In the genomic region with DNA sequence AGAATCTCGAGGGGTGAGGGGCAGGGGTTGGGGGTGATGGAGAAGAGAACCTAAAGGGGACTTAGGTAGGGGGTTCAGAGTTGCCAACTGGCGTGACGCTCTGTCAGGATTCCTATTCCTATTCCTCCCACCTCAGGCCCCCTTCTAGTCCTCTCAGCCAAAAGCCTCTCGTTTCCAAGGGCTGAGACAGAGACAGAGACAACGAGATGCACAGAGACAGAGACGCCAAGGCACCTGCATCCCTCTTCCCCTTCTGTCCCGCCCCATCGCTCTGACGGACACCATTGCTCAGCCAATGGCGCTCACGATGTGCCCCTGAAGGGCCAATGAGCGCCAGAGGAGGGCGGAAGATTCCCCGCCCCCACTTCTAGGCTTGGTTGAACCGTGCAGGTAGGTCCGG, we compare ENCODE assay signal across 8 cellular contexts.
A peak's percentile ranks its signal among the peaks of the same experiment; 100 is the strongest.
DNase-seq lines count a peak whose midpoint lies in the region; ATAC-seq and TF ChIP-seq lines count a peak whose summit lies in the region.
"Not testable (repeated sequence)": the region's sequence is repeated elsewhere in the genome, so short reads cannot be mapped to it uniquely, and the experiment has no call there.

No MANE protein-coding gene starts in this region.

- WGBS in gastroesophageal sphincter (ENCODE audit: low coverage in 1 of 2), 2 donors = 0% methylated on average over 1 to 4 of the region's 16 CpGs

- not testable (repeated sequence) for H3K36me3 ChIP-seq in gastroesophageal sphincter; neural cell (ENCODE audit: insufficient read depth, low read length)

- H3K79me2 ChIP-seq in neural cell (replicated peaks; ENCODE audit: insufficient read depth, low read length) = not testable (repeated sequence)

- H3F3A ChIP-seq in neural cell (ENCODE audit: insufficient read depth, low read length, poor library complexity, severe bottlenecking) = not testable (repeated sequence)

- H3K9ac ChIP-seq in neural cell (ENCODE audit: low read length) = not testable (repeated sequence)

- TF ChIP-seq POLR2A in gastroesophageal sphincter (IDR thresholded peaks at IDR 0.05) = not testable (repeated sequence)

- H3K9me3 ChIP-seq in gastroesophageal sphincter; neural cell (ENCODE audit: low read length): not testable (repeated sequence)

- H3K4me1 ChIP-seq in gastroesophageal sphincter = not testable (repeated sequence)

- peak overlapping the region; percentile 79 to 86 for H3K4me3 ChIP-seq in gastroesophageal sphincter
- peak overlapping the region; percentile 49 for H3K4me3 ChIP-seq in neural cell (ENCODE audit: low read length)

- TF ChIP-seq RAD21 in neural cell (conservative IDR thresholded peaks at IDR 0.05) = not testable (repeated sequence)

- not testable (repeated sequence) for H3K4me2 ChIP-seq in neural cell (ENCODE audit: low read length)

- TF ChIP-seq CTCF in gastroesophageal sphincter (IDR thresholded peaks at IDR 0.05); neural cell (IDR thresholded peaks at IDR 0.05; ENCODE audit: poor library complexity, severe bottlenecking): not testable (repeated sequence)

- H2AFZ ChIP-seq in neural cell (ENCODE audit: low read depth, low read length) = not testable (repeated sequence)

- not testable (repeated sequence) for TF ChIP-seq EP300 in gastroesophageal sphincter (IDR thresholded peaks at IDR 0.05); neural cell (conservative IDR thresholded peaks at IDR 0.05; ENCODE audit: poor library complexity, severe bottlenecking)

- peak overlapping the region in 3 of 4 donors; percentile 24 to 71 (median 61) for H3K27ac ChIP-seq in gastroesophageal sphincter
- not testable (repeated sequence) for H3K27ac ChIP-seq in neural cell (ENCODE audit: low read length)

- not testable (repeated sequence) for H3K27me3 ChIP-seq in gastroesophageal sphincter; neural cell (ENCODE audit: insufficient read depth, low read depth, low read length)

- H3K9me2 ChIP-seq in neural cell (ENCODE audit: insufficient read depth, low read length) = not testable (repeated sequence)

- ATAC-seq in GM19468 (IDR thresholded peaks at IDR 0.05; ENCODE audit: extremely low read depth, unreplicated experiment) (peak; percentile 85), HG03159 (IDR thresholded peaks at IDR 0.05; ENCODE audit: unreplicated experiment) (peak; percentile 98), SK-N-SH treated with all-trans-retinoic acid at 6 μM for 48 hours (peak; percentile 100), gastroesophageal sphincter (peak; percentile 100)

- H4K20me1 ChIP-seq in neural cell (ENCODE audit: insufficient read depth) = not testable (repeated sequence)

- peak; percentile 49 for DNase-seq in CD1c-positive myeloid dendritic cell (ENCODE audit: extremely low spot score)
- DNase-seq in activated naive CD4-positive, alpha-beta T cell treated with anti-CD3 and anti-CD28 coated beads, Interleukin-2, amount 50 U/mL, for 16 hours = peak; percentile 87
- DNase-seq in stimulated activated CD8-positive, alpha-beta memory T cell treated with anti-CD3 and anti-CD28 coated beads, Interleukin-15, amount 100 ng/mL, for 4 hours (ENCODE audit: low read depth in 2 of 2) = peak; percentile 70 to 80

TF ChIP-seq in neural cell, 6 proteins besides CTCF, POLR2A, EP300 and RAD21:
- TF ChIP-seq POLR2AphosphoS5 (IDR thresholded peaks at IDR 0.05) = peak; percentile 16
